8 cellular contexts compared by ENCODE assay signal in genomic region chr14:35403397-35404245, GRCh38. TPM values are rescaled to one million over a fixed set of nuclear protein-coding genes. Genes with fewer than 3 reads are reported as not detected.
A peak's percentile ranks its signal among the peaks of the same experiment; 100 is the strongest.
DNase-seq lines count a peak whose midpoint lies in the region; ATAC-seq and TF ChIP-seq lines count a peak whose summit lies in the region.

No MANE protein-coding gene starts in this region.

- peak; percentile 98 for TF ChIP-seq EP300 in transverse colon (IDR thresholded peaks at IDR 0.05; ENCODE audit: low read depth)

- in situ Hi-C loops in GM13977 (cut with MboI; ENCODE audit: low pct_unique_long_range_greater_than_20kb, low sequenced_read_pairs, unreplicated experiment): loop anchor here (25.0 kb wide), 1 partner anchor 741 kb away; no protein-coding TSS in a partner anchor
- in situ Hi-C loops in transverse colon (cut with MboI; ENCODE audit: low pct_ligation_motif_present in 1 of 4, low pct_unique_long_range_greater_than_20kb in 1 of 4, low sequenced_read_pairs in 3 of 4): loop anchor here in 3 of 4 donors (10.0 to 25.0 kb wide), 5 partner anchors 109 to 691 kb away; partner anchors contain the start of genes PSMA6 (in 2 of the 3), CFL2 (in 1 of the 3), PPP2R3C (in 1 of the 3) and PRORP (in 1 of the 3)

- ATAC-seq in HG02852 (IDR thresholded peaks at IDR 0.05; ENCODE audit: unreplicated experiment) (peak; percentile 43), heart left ventricle (peak; percentile 81 to 89 (median 84))

- H3K4me3 ChIP-seq in adipocyte (ENCODE audit: low read length) (peak overlapping the region; percentile 95), heart left ventricle (peak overlapping the region; percentile 77 to 98 (median 90)), transverse colon (peak overlapping the region; percentile 84 to 94 (median 92))

- peak overlapping the region; percentile 100 for H3K9ac ChIP-seq in adipocyte (ENCODE audit: low read length)

- TF ChIP-seq CTCF in GM13977 (IDR thresholded peaks at IDR 0.05; ENCODE audit: extremely low read depth, insufficient read depth, missing control alignments) (no peak), heart left ventricle (IDR thresholded peaks at IDR 0.05) (no peak), transverse colon (IDR thresholded peaks at IDR 0.05) (no peak)

- no peak for TF ChIP-seq POLR2A in heart left ventricle (IDR thresholded peaks at IDR 0.05)
- TF ChIP-seq POLR2A in transverse colon (IDR thresholded peaks at IDR 0.05): peak; percentile 59

- WGBS in heart left ventricle, 4 donors: 0 to 1% (median 1%) methylated on average over 18 to 57 of the region's 57 CpGs
- WGBS in transverse colon (ENCODE audit: low coverage in 1 of 2), 2 donors: 1% methylated on average over 23 of the region's 57 CpGs; no CpG with 5 or more reads in 1 of the 2 donors

- H3K27me3 ChIP-seq in adipocyte (replicated peaks; ENCODE audit: control insufficient read depth, insufficient read depth, low read length): no peaks in the 10 kb centered on the region
- no peaks in the 10 kb centered on the region for H3K27me3 ChIP-seq in heart left ventricle
- no peaks in the 10 kb centered on the region for H3K27me3 ChIP-seq in transverse colon

- intact Hi-C loops in heart left ventricle (cut with DNase I): loop anchor here in 9 of 10 donors (1.0 to 10.0 kb wide), 12 partner anchors 18 to 359 kb away; partner anchors contain the start of genes PSMA6 (in 7 of the 9), FAM177A1 (in 3 of the 9), PPP2R3C (in 1 of the 9) and PRORP (in 1 of the 9)
- intact Hi-C loops in posterior cingulate gyrus (cut with DNase I): loop anchor here (1.0 kb wide), 2 partner anchors 61 to 111 kb away; partner anchors contain the start of gene PSMA6
- intact Hi-C loops in transverse colon (cut with DNase I; ENCODE audit: low total_unique reads): loop anchor here (5.0 kb wide), 1 partner anchor 111 kb away; the partner anchor contains the start of gene PSMA6

- H3K36me3 ChIP-seq in adipocyte (ENCODE audit: control insufficient read depth, insufficient read depth, low read length, severe bottlenecking): peaks cover 38% of the 10 kb centered on the region
- H3K36me3 ChIP-seq in heart left ventricle: peaks cover 4 to 46% (median 41%) of the 10 kb centered on the region in 9 donors
- H3K36me3 ChIP-seq in transverse colon: peaks cover 0 to 37% (median 25%) of the 10 kb centered on the region in 4 donors

- peak overlapping the region; percentile 99 to 100 (median 100) for H3K27ac ChIP-seq in heart left ventricle
- H3K27ac ChIP-seq in transverse colon: peak overlapping the region; percentile 99 to 100 (median 100)

- DNase-seq in GM13977 (ENCODE audit: low spot score) (peak; percentile 95), NCI-H1436 treated with DMSO at 0.1 percent for 48 hours (lab: John Stamatoyannopoulos, UW) (peak; percentile 70), SW480 (ENCODE audit: low spot score) (peak; percentile 82), adipocyte (ENCODE audit: low read depth) (peak; percentile 98), heart left ventricle (peak; percentile 97 to 99 (median 98)), posterior cingulate gyrus (peak; percentile 86 to 98 (median 91)), transverse colon (peak; percentile 98)

- peaks cover 48% of the 10 kb centered on the region for H3K4me1 ChIP-seq in adipocyte (ENCODE audit: control insufficient read depth, insufficient read depth, low read length)
- H3K4me1 ChIP-seq in heart left ventricle: peaks cover 0 to 80% (median 58%) of the 10 kb centered on the region in 12 donors
- H3K4me1 ChIP-seq in transverse colon: peaks cover 21 to 62% (median 52%) of the 10 kb centered on the region in 4 donors

- H3K9me3 ChIP-seq in adipocyte (ENCODE audit: control insufficient read depth, low read length) (no peaks in the 10 kb centered on the region), heart left ventricle (no peaks in the 10 kb centered on the region), transverse colon (no peaks in the 10 kb centered on the region)

RNA-seq across cellular contexts. Expression of gene NFKBIA, which starts 0.9 kb away (rescaled TPM):
- total RNA-seq in heart left ventricle (100 to 1,000 TPM in 3 of 9 donors, 10 to 100 TPM in 6; 42.7 to 193 (median 68.5) TPM), transverse colon (1,000 to 10,000 TPM in 1 of 4 donors, 100 to 1,000 TPM in 3; 362 to 1,916 (median 456) TPM)
- 10 to 100 TPM; 53.9 to 64.3 TPM for polyA plus RNA-seq in heart left ventricle

Comparison
In these comparisons a context has a peak if more than half of its experiments do, and no peak if none do; other contexts are left out.
1. Peak in every context shown above with its lines: DNase-seq, ATAC-seq, H3K4me3 ChIP-seq and H3K27ac ChIP-seq.